ENCODE assay signal across 21 cellular contexts in genomic region chr20:33507461-33507860, GRCh38.
"Had no signal": no experiment of that assay in that cellular context is flagged by ENCODE, and none has a peak within 500 bp of the region (broad histone marks: within the 10 kb centered on the region; RNA-seq: fewer than 3 reads in every experiment).

No MANE protein-coding gene starts in this region.

- DNase-seq: cerebellar nuclear complex; colonic mucosa; dermis blood vessel endothelial cell; erythroblast; foreskin melanocyte; head of caudate nucleus; kidney; left cardiac atrium; left ventricle myocardium superior; mesenchymal stem cell; midbrain; naive B cell; stimulated activated CD4-positive, alpha-beta T cell treated with anti-CD3 and anti-CD28 coated beads, Interleukin-2, amount 100 ng/mL, for 48 hours had no signal

- H3K27ac Mint-ChIP-seq: nephron; stimulated activated naive CD8-positive, alpha-beta T cell treated with anti-CD3 and anti-CD28 coated beads, Interleukin-15, Interleukin-2, amounts not matched to agents 100 ng/mL and 50 ng/mL, for 24 hours had no signal

- H3K9me3 Mint-ChIP-seq: stimulated activated naive CD8-positive, alpha-beta T cell treated with anti-CD3 and anti-CD28 coated beads, Interleukin-15, Interleukin-2, amounts not matched to agents 100 ng/mL and 50 ng/mL, for 24 hours had no signal

- H3K9me3 ChIP-seq: colonic mucosa, right atrium auricular region, tibial nerve had no signal

- H2AFZ ChIP-seq: hepatocyte had no signal

- H3K27ac ChIP-seq: colonic mucosa, hepatocyte, right atrium auricular region, tibial nerve had no signal

- H3K27me3 Mint-ChIP-seq: naive B cell; stimulated activated naive CD8-positive, alpha-beta T cell treated with anti-CD3 and anti-CD28 coated beads, Interleukin-15, Interleukin-2, amounts not matched to agents 100 ng/mL and 50 ng/mL, for 24 hours had no signal

- H3K36me3 ChIP-seq: colonic mucosa, right atrium auricular region, tibial nerve had no signal

- FAIRE-seq: endothelial cell of umbilical vein, kidney had no signal

- H3K4me3 ChIP-seq: colonic mucosa, hepatocyte, lung, right atrium auricular region, smooth muscle cell, tibial nerve had no signal

- H3K27me3 ChIP-seq: colonic mucosa, hepatocyte, right atrium auricular region, tibial nerve had no signal

- H3K4me2 ChIP-seq: hepatocyte, smooth muscle cell had no signal

- H3K4me3 Mint-ChIP-seq: naive B cell; nephron; stimulated activated naive CD8-positive, alpha-beta T cell treated with anti-CD3 and anti-CD28 coated beads, Interleukin-15, Interleukin-2, amounts not matched to agents 100 ng/mL and 50 ng/mL, for 24 hours had no signal
